9 cellular contexts compared by ENCODE assay signal in the genomic region with DNA sequence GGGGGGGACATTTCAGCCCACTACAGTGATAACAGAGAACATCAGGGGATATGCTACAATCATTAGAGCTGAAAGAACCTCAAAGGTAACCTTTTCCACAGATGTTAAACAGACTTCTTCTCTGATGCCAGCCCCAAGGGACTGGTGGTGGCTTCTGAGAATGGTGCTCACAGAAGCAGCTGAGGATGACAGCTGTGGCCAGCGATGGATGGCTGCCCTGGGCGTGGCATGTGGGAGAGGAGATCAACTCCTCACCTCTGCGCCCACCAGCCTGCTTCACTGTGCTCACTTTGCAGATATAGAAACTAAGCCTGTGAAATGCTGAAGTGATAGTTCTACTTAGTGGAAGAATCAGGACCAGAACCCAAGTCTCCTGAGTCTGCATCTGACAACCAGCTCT. TPM values are rescaled to one million over a fixed set of nuclear protein-coding genes. Genes with fewer than 3 reads are reported as not detected.
DNase-seq lines count a peak whose midpoint lies in the region; ATAC-seq and TF ChIP-seq lines count a peak whose summit lies in the region.
"Had no signal": no experiment of that assay in that cellular context is flagged by ENCODE, and none has a peak within 500 bp of the region (broad histone marks: within the 10 kb centered on the region; RNA-seq: fewer than 3 reads in every experiment).

No MANE protein-coding gene starts in this region.

- H3K9me3 ChIP-seq in mammary epithelial cell (replicated peaks; ENCODE audit: insufficient read depth, low read length) (peaks cover 3% of the 10 kb centered on the region), thymus (ENCODE audit: control insufficient read depth) (peaks cover 8% of the 10 kb centered on the region)

- in situ Hi-C loops in mammary epithelial cell (cut with MboI; ENCODE audit: low sequenced_read_pairs in 2 of 2), result no loop called here

- DNase-seq in MCF 10A (ENCODE audit: unreplicated experiment) (no peak), mammary epithelial cell (no peak), NCI-H1694 treated with DMSO at 0.1 percent for 48 hours (lab: John Stamatoyannopoulos, UW) (peak; percentile 57), T-helper 1 cell (no peak), NCI-H2107 treated with DMSO at 0.1 percent for 48 hours (lab: John Stamatoyannopoulos, UW; ENCODE audit: unreplicated experiment) (no peak)
- no peak for DNase-seq in activated CD4-positive, alpha-beta T cell treated with anti-CD3 and anti-CD28 coated beads, Interleukin-2, amount 10 ng/mL, durations not matched to agents 7 days and 5 days
- DNase-seq: stimulated activated CD4-positive, alpha-beta T cell treated with anti-CD3 and anti-CD28 coated beads, Interleukin-15, amount 100 ng/mL, for 24 hours had no signal

- H3K4me1 ChIP-seq in mammary epithelial cell (ENCODE audit: insufficient read depth, low read length), result no peaks in the 10 kb centered on the region
- peaks cover 6% of the 10 kb centered on the region for H3K4me1 ChIP-seq in thymus (ENCODE audit: control insufficient read depth, insufficient read depth, low read length)

- no peaks in the 10 kb centered on the region for H4K20me1 ChIP-seq in mammary epithelial cell (ENCODE audit: insufficient read depth, low read length)

- H3K4me3 Mint-ChIP-seq in MCF 10A (ENCODE audit: unreplicated experiment), result no peak overlapping the region
- no peak overlapping the region for H3K4me3 Mint-ChIP-seq in activated CD4-positive, alpha-beta T cell treated with anti-CD3 and anti-CD28 coated beads, Interleukin-2, amount 10 ng/mL, durations not matched to agents 7 days and 5 days

- H3K27me3 Mint-ChIP-seq in MCF 10A (ENCODE audit: insufficient read depth, unreplicated experiment), result no peaks in the 10 kb centered on the region
- no peaks in the 10 kb centered on the region for H3K27me3 Mint-ChIP-seq in activated CD4-positive, alpha-beta T cell treated with anti-CD3 and anti-CD28 coated beads, Interleukin-2, amount 10 ng/mL, durations not matched to agents 7 days and 5 days

- peak overlapping the region; percentile 73 for H3K27ac Mint-ChIP-seq in MCF 10A (ENCODE audit: low read depth, unreplicated experiment)
- H3K27ac Mint-ChIP-seq in activated CD4-positive, alpha-beta T cell treated with anti-CD3 and anti-CD28 coated beads, Interleukin-2, amount 10 ng/mL, durations not matched to agents 7 days and 5 days, result no peak overlapping the region

- CTCF ChIA-PET in MCF 10A (lab: Yijun Ruan, JAX) (no interaction called here), mammary epithelial cell (lab: Charles Lee; ENCODE audit: low non-redundant PET) (no interaction called here)
- CTCF ChIA-PET in activated CD4-positive, alpha-beta T cell treated with anti-CD3 and anti-CD28 coated beads, Interleukin-2, amount 10 ng/mL, durations not matched to agents 7 days and 5 days (lab: Charles Lee), result interaction anchor here (1.3 kb wide), 1 partner anchor 14 kb away, joined by 3 read pairs; no protein-coding TSS in a partner anchor

- H3K27ac ChIP-seq in mammary epithelial cell (ENCODE audit: insufficient read depth, low read depth, low read length) (no peak overlapping the region), thymus (ENCODE audit: low read depth) (peak overlapping the region; percentile 42)

- H3K36me3 Mint-ChIP-seq in MCF 10A (ENCODE audit: insufficient read depth, unreplicated experiment), result peaks cover 6% of the 10 kb centered on the region
- H3K36me3 Mint-ChIP-seq in activated CD4-positive, alpha-beta T cell treated with anti-CD3 and anti-CD28 coated beads, Interleukin-2, amount 10 ng/mL, durations not matched to agents 7 days and 5 days (ENCODE audit: low read depth), result peaks cover 38% of the 10 kb centered on the region

- H3K79me2 ChIP-seq in mammary epithelial cell (ENCODE audit: insufficient read depth, low read length), result no peaks in the 10 kb centered on the region

- dilution Hi-C loops in mammary epithelial cell (cut with HindIII; ENCODE audit: low sequenced_read_pairs), result no loop called here

- H3K4me3 ChIP-seq in mammary epithelial cell (replicated peaks in 1 of 3; ENCODE audit: insufficient read depth in 1 of 3, low read depth in 2 of 3, low read length in 3 of 3) (no peak overlapping the region), thymus (ENCODE audit: low read length) (no peak overlapping the region)

- POLR2A ChIA-PET in MCF 10A (lab: Yijun Ruan, JAX), result interaction anchor here (0.7 kb wide), 1 partner anchor 343 kb away, joined by 3 read pairs; no protein-coding TSS in a partner anchor
- POLR2A ChIA-PET in activated CD4-positive, alpha-beta T cell treated with anti-CD3 and anti-CD28 coated beads, Interleukin-2, amount 10 ng/mL, durations not matched to agents 7 days and 5 days (lab: Charles Lee), result no interaction called here

- H3K4me1 Mint-ChIP-seq in MCF 10A (ENCODE audit: insufficient read depth, unreplicated experiment), result no peaks in the 10 kb centered on the region
- peaks cover 15% of the 10 kb centered on the region for H3K4me1 Mint-ChIP-seq in activated CD4-positive, alpha-beta T cell treated with anti-CD3 and anti-CD28 coated beads, Interleukin-2, amount 10 ng/mL, durations not matched to agents 7 days and 5 days

- ATAC-seq in HG02798 (IDR thresholded peaks at IDR 0.05; ENCODE audit: poor library complexity, unreplicated experiment), result peak; percentile 94

- no peak overlapping the region for H3K4me2 ChIP-seq in mammary epithelial cell (ENCODE audit: insufficient read depth, low read depth, low read length)

- no TSS peak for BruUV-seq in MCF 10A (replicated peaks; lab: Mats Ljungman, UMichigan)
- no TSS peak for BruUV-seq in mammary epithelial cell (replicated peaks; lab: Mats Ljungman, UMichigan)

- no peaks in the 10 kb centered on the region for H3K27me3 ChIP-seq in mammary epithelial cell (ENCODE audit: insufficient read depth, low read length)
- H3K27me3 ChIP-seq in thymus (ENCODE audit: control insufficient read depth, insufficient read depth), result no peaks in the 10 kb centered on the region

- TF ChIP-seq CTCF in MCF 10A (IDR thresholded peaks at IDR 0.05; ENCODE audit: unreplicated experiment), result no peak
- TF ChIP-seq CTCF in mammary epithelial cell (conservative IDR thresholded peaks at IDR 0.05 in 1 of 2, IDR thresholded peaks at IDR 0.05 in 1 of 2; ENCODE audit: extremely low read depth in 1 of 2, insufficient read depth in 1 of 2, low read depth in 1 of 2, low read length in 2 of 2), result no peak

- WGBS in mammary epithelial cell (ENCODE audit: low coverage, missing lambda C conversion rate), result 96% methylated on average over 3 of the region's 3 CpGs
- WGBS in thymus, result 84% methylated on average over 3 of the region's 3 CpGs

- H3K36me3 ChIP-seq in mammary epithelial cell (ENCODE audit: insufficient read depth, low read length) (no peaks in the 10 kb centered on the region), thymus (ENCODE audit: control insufficient read depth, insufficient read depth) (peaks cover 24% of the 10 kb centered on the region)

- no peak overlapping the region for H2AFZ ChIP-seq in mammary epithelial cell (ENCODE audit: low read depth, low read length)

- H3K9ac ChIP-seq in mammary epithelial cell (ENCODE audit: insufficient read depth, low read length), result no peak overlapping the region

- intact Hi-C loops in MCF 10A (cut with micrococcal nuclease), result no loop called here
- intact Hi-C loops in mammary epithelial cell (cut with micrococcal nuclease), result no loop called here

- no peaks in the 10 kb centered on the region for H3K9me3 Mint-ChIP-seq in MCF 10A (ENCODE audit: unreplicated experiment)
- peaks cover 18% of the 10 kb centered on the region for H3K9me3 Mint-ChIP-seq in activated CD4-positive, alpha-beta T cell treated with anti-CD3 and anti-CD28 coated beads, Interleukin-2, amount 10 ng/mL, durations not matched to agents 7 days and 5 days

RNA-seq across cellular contexts. Expression of a gene that starts 33.0 kb away (rescaled TPM):
- 25.8 and 27.1 TPM in 2 replicates for total RNA-seq in MCF 10A (2022)
- 10 to 100 TPM in 1 of 2 donors, 1 to 10 TPM in 1; 4.6 to 17.0 TPM for total RNA-seq in mammary epithelial cell
- polyA plus RNA-seq in mammary epithelial cell, result 4.0 TPM
- polyA minus RNA-seq in mammary epithelial cell, result 18.6 TPM
- 21.9 TPM for polyA plus RNA-seq in thymus
- total RNA-seq in activated CD4-positive, alpha-beta T cell treated with anti-CD3 and anti-CD28 coated beads, Interleukin-2, amount 10 ng/mL, durations not matched to agents 7 days and 5 days, result 10 to 100 TPM; 92.2 to 94.4 TPM
